Comparison of ENCODE assay signal across 1 cellular context in the genomic region with DNA sequence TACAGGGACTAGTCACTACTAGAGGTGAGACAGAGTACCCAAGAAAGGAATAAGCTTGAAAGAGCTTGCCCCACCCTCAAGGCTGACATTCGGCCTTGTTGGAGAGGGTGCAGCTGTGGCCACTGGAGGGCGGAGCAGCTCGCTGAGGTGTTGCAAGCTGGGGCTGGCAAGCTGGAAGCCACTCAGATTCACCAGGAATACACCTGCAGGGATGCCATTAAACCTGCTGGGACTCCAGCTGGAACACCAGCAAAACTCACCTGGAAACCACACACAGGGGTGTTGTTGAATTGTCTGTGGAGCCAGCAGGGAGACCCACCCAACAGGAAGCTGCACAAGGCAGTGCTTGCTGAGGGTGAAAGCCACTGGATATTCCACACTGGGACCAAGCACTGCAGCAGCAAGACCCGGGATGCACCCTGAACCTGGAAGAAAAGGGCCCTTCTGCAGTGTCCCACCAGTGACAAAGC.
TF ChIP-seq lines count a peak whose summit lies in the region.

No MANE protein-coding gene starts in this region.

TF ChIP-seq in HepG2, 621 proteins besides CTCF, POLR2A, EP300 and RAD21 (continued from another document and continues in another):
- TF ChIP-seq BRF2 (CRISPR knock-in tag; IDR thresholded peaks at IDR 0.05) (no peak), ZNF282 (IDR thresholded peaks at IDR 0.05; ENCODE audit: partially characterized antibody) (no peak), ZBTB21 (CRISPR knock-in tag; IDR thresholded peaks at IDR 0.05) (no peak), ZNF281 (CRISPR knock-in tag; IDR thresholded peaks at IDR 0.05; ENCODE audit: borderline replicate concordance) (no peak), TOE1 (CRISPR knock-in tag; IDR thresholded peaks at IDR 0.05) (no peak), SRSF9 (IDR thresholded peaks at IDR 0.05; ENCODE audit: borderline replicate concordance, insufficient read depth, low read depth, low read length, poor library complexity, severe bottlenecking) (no peak), CHD2 (IDR thresholded peaks at IDR 0.05; ENCODE audit: low read depth, low read length) (no peak), ATF2 (CRISPR knock-in tag; IDR thresholded peaks at IDR 0.05) (no peak), JUNB (CRISPR knock-in tag; IDR thresholded peaks at IDR 0.05; ENCODE audit: borderline replicate concordance) (no peak), SAFB2 (CRISPR knock-in tag; IDR thresholded peaks at IDR 0.05; ENCODE audit: borderline replicate concordance, low read depth) (no peak), IRX3 (CRISPR knock-in tag; IDR thresholded peaks at IDR 0.05; ENCODE audit: borderline replicate concordance, low read depth) (no peak), NCOA2 (CRISPR knock-in tag; IDR thresholded peaks at IDR 0.05) (0 out of 2 replicates have a peak, but pooled peaks have one; percentile 12), ZNF20 (CRISPR knock-in tag; IDR thresholded peaks at IDR 0.05) (no peak), KDM2A (CRISPR knock-in tag; IDR thresholded peaks at IDR 0.05; ENCODE audit: borderline replicate concordance, low read depth) (peak; percentile 89), ZNF205 (CRISPR knock-in tag; IDR thresholded peaks at IDR 0.05) (no peak), ZFP90 (CRISPR knock-in tag; IDR thresholded peaks at IDR 0.05; ENCODE audit: borderline replicate concordance) (no peak), MTERF4 (CRISPR knock-in tag; IDR thresholded peaks at IDR 0.05) (no peak), MAFF (IDR thresholded peaks at IDR 0.05; ENCODE audit: low read depth, low read length) (no peak), MYC (CRISPR knock-in tag; IDR thresholded peaks at IDR 0.05; ENCODE audit: borderline replicate concordance) (no peak), SP140L (CRISPR knock-in tag; IDR thresholded peaks at IDR 0.05; ENCODE audit: borderline replicate concordance) (no peak), ZNF678 (CRISPR knock-in tag; IDR thresholded peaks at IDR 0.05) (no peak), NFYC (CRISPR knock-in tag; IDR thresholded peaks at IDR 0.05) (no peak), YEATS4 (CRISPR knock-in tag; IDR thresholded peaks at IDR 0.05; ENCODE audit: borderline replicate concordance) (no peak), ASH2L (IDR thresholded peaks at IDR 0.05; ENCODE audit: insufficient read length, low read depth, low read length) (no peak), RXRA (CRISPR knock-in tag; IDR thresholded peaks at IDR 0.05) (peak; percentile 60; the same call in 1 of the 2 replicates), ZBTB20 (CRISPR knock-in tag; IDR thresholded peaks at IDR 0.05; ENCODE audit: borderline replicate concordance, low read depth) (no peak), ZSCAN12 (CRISPR knock-in tag; IDR thresholded peaks at IDR 0.05) (no peak), ZNF138 (CRISPR knock-in tag; IDR thresholded peaks at IDR 0.05; ENCODE audit: low read depth) (no peak), ZNF275 (CRISPR knock-in tag; IDR thresholded peaks at IDR 0.05; ENCODE audit: borderline replicate concordance) (no peak), DMTF1 (CRISPR knock-in tag; IDR thresholded peaks at IDR 0.05) (no peak), AKAP8 (CRISPR knock-in tag; IDR thresholded peaks at IDR 0.05) (peak; percentile 52; the same call in 1 of the 2 replicates), MXD4 (CRISPR knock-in tag; IDR thresholded peaks at IDR 0.05) (no peak), ZNF12 (CRISPR knock-in tag; IDR thresholded peaks at IDR 0.05) (no peak), ZNF264 (CRISPR knock-in tag; IDR thresholded peaks at IDR 0.05) (no peak), MAZ (IDR thresholded peaks at IDR 0.05; ENCODE audit: borderline replicate concordance, low read depth, low read length) (no peak), MAZ (CRISPR knock-in tag; IDR thresholded peaks at IDR 0.05; ENCODE audit: low read depth) (no peak), EEA1 (CRISPR knock-in tag; IDR thresholded peaks at IDR 0.05; ENCODE audit: borderline replicate concordance) (no peak)
- TF ChIP-seq, protein P1, sequence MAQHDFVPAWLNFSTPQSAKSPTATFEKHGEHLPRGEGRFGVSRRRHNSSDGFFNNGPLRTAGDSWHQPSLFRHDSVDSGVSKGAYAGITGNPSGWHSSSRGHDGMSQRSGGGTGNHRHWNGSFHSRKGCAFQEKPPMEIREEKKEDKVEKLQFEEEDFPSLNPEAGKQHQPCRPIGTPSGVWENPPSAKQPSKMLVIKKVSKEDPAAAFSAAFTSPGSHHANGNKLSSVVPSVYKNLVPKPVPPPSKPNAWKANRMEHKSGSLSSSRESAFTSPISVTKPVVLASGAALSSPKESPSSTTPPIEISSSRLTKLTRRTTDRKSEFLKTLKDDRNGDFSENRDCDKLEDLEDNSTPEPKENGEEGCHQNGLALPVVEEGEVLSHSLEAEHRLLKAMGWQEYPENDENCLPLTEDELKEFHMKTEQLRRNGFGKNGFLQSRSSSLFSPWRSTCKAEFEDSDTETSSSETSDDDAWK (CRISPR knock-in tag; IDR thresholded peaks at IDR 0.05) = no peak
- TF ChIP-seq, protein P2, sequence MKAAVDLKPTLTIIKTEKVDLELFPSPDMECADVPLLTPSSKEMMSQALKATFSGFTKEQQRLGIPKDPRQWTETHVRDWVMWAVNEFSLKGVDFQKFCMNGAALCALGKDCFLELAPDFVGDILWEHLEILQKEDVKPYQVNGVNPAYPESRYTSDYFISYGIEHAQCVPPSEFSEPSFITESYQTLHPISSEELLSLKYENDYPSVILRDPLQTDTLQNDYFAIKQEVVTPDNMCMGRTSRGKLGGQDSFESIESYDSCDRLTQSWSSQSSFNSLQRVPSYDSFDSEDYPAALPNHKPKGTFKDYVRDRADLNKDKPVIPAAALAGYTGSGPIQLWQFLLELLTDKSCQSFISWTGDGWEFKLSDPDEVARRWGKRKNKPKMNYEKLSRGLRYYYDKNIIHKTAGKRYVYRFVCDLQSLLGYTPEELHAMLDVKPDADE (CRISPR knock-in tag; IDR thresholded peaks at IDR 0.05) = no peak
- TF ChIP-seq, protein P3, sequence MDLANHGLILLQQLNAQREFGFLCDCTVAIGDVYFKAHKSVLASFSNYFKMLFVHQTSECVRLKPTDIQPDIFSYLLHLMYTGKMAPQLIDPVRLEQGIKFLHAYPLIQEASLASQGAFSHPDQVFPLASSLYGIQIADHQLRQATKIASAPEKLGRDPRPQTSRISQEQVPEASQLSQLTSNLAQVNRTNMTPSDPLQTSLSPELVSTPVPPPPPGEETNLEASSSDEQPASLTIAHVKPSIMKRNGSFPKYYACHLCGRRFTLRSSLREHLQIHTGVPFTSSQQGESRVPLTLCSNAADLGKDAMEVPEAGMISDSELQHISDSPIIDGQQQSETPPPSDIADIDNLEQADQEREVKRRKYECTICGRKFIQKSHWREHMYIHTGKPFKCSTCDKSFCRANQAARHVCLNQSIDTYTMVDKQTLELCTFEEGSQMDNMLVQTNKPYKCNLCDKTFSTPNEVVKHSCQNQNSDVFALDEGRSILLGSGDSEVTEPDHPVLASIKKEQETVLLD (CRISPR knock-in tag; IDR thresholded peaks at IDR 0.05; ENCODE audit: low read depth) = no peak
- TF ChIP-seq, protein P4, sequence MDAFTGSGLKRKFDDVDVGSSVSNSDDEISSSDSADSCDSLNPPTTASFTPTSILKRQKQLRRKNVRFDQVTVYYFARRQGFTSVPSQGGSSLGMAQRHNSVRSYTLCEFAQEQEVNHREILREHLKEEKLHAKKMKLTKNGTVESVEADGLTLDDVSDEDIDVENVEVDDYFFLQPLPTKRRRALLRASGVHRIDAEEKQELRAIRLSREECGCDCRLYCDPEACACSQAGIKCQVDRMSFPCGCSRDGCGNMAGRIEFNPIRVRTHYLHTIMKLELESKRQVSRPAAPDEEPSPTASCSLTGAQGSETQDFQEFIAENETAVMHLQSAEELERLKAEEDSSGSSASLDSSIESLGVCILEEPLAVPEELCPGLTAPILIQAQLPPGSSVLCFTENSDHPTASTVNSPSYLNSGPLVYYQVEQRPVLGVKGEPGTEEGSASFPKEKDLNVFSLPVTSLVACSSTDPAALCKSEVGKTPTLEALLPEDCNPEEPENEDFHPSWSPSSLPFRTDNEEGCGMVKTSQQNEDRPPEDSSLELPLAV (CRISPR knock-in tag; conservative IDR thresholded peaks at IDR 0.05; ENCODE audit: low read depth) = no peak
